14 cellular contexts compared by ENCODE assay signal in genomic region chr2:165114345-165114943, GRCh38.
DNase-seq lines count a peak whose midpoint lies in the region; ATAC-seq and TF ChIP-seq lines count a peak whose summit lies in the region.
"Had no signal": no experiment of that assay in that cellular context is flagged by ENCODE, and none has a peak within 500 bp of the region (broad histone marks: within the 10 kb centered on the region; RNA-seq: fewer than 3 reads in every experiment).

No MANE protein-coding gene starts in this region.

- peak; percentile 50 for DNase-seq in COLO829 (ENCODE audit: low spot score)
- peak; percentile 5 for DNase-seq in NCI-H2171 (lab: John Stamatoyannopoulos, UW)
- peak; percentile 2 to 69 for DNase-seq in cardiac fibroblast (ENCODE audit: low read depth in 2 of 2)
- peak; percentile 90 for DNase-seq in kidney glomerular epithelial cell (lab: John Stamatoyannopoulos, UW)
- no peak for DNase-seq in GOT3 (lab: John Stamatoyannopoulos, UW)
- no peak for DNase-seq in activated CD4-positive, alpha-beta T cell treated with anti-CD3 and anti-CD28 coated beads, Interleukin-2, amount 50 U/mL, for 1 hour
- DNase-seq: activated CD8-positive, alpha-beta T cell treated with anti-CD3 and anti-CD28 coated beads, Interleukin-2, amount 10 ng/mL, durations not matched to agents 7 days and 5 days; hippocampal formation; NCI-H1105 treated with DMSO at 0.1 percent for 48 hours; stimulated activated CD4-positive, alpha-beta T cell treated with anti-CD3 and anti-CD28 coated beads, Interleukin-2, amount 100 ng/mL, for 24 hours had no signal

- no peak overlapping the region for H3K4me3 ChIP-seq in cardiac fibroblast (replicated peaks in 1 of 2; ENCODE audit: low read depth in 2 of 2, low read length in 2 of 2)
- H3K4me3 ChIP-seq: GM12878 had no signal

- TF ChIP-seq CTCF in cardiac fibroblast (IDR thresholded peaks at IDR 0.05; ENCODE audit: low read depth, low read length), result no peak

- no peak for ATAC-seq in HG02678 (IDR thresholded peaks at IDR 0.05; ENCODE audit: unreplicated experiment)
- no peak for ATAC-seq in HG02571 (IDR thresholded peaks at IDR 0.05; ENCODE audit: unreplicated experiment)
- ATAC-seq: activated CD8-positive, alpha-beta T cell treated with anti-CD3 and anti-CD28 coated beads, Interleukin-2, amount 10 ng/mL, durations not matched to agents 7 days and 5 days; GM12878; Right ventricle myocardium inferior had no signal

Comparison
In these comparisons a context has a peak if more than half of its experiments do, and no peak if none do; other contexts are left out.
1. DNase-seq: peak in COLO829 (single experiment), NCI-H2171 (single experiment), cardiac fibroblast (2 of 2) and kidney glomerular epithelial cell (single experiment); none in GOT3 (single experiment) and activated CD4-positive, alpha-beta T cell treated with anti-CD3 and anti-CD28 coated beads, Interleukin-2, amount 50 U/mL, for 1 hour (single experiment).